ENCODE assay signal across 13 cellular contexts in genomic region chr11:12280199-12280837, GRCh38.
DNase-seq lines count a peak whose midpoint lies in the region; ATAC-seq and TF ChIP-seq lines count a peak whose summit lies in the region.
"Had no signal": no experiment of that assay in that cellular context is flagged by ENCODE, and none has a peak within 500 bp of the region (broad histone marks: within the 10 kb centered on the region; RNA-seq: fewer than 3 reads in every experiment).

No MANE protein-coding gene starts in this region.

- H3K27ac ChIP-seq in ascending aorta (peak overlapping the region; percentile 32 to 55), spleen (no peak overlapping the region)

- no peaks in the 10 kb centered on the region for H3K9me3 Mint-ChIP-seq in progenitor cell of endocrine pancreas (ENCODE audit: low read depth)

- H3K27me3 ChIP-seq in H7 (ENCODE audit: control insufficient read depth, insufficient read depth, low read length) (no peaks in the 10 kb centered on the region), ascending aorta (no peaks in the 10 kb centered on the region), spleen (replicated peaks in 1 of 7) (peaks cover 0 to 10% (median 0%) of the 10 kb centered on the region in 7 donors)

- peak; percentile 41 for DNase-seq in NCI-H510A treated with DMSO at 0.1 percent for 48 hours (lab: John Stamatoyannopoulos, UW)
- DNase-seq in NCI-H510A (lab: John Stamatoyannopoulos, UW), result no peak
- DNase-seq in H7, result peak; percentile 51
- peak in 1 of 2 donors; percentile 59 for DNase-seq in ascending aorta (ENCODE audit: low spot score in 2 of 2)
- no peak for DNase-seq in progenitor cell of endocrine pancreas (ENCODE audit: low spot score, unreplicated experiment)
- no peak for DNase-seq in spleen
- no peak for DNase-seq in NCI-H1048 (lab: John Stamatoyannopoulos, UW)
- DNase-seq: cortex of kidney, mammary epithelial cell, NCI-H1417 treated with DMSO at 0.1 percent for 48 hours, SHP77, T1000 had no signal

- no peaks in the 10 kb centered on the region for H3K36me3 Mint-ChIP-seq in progenitor cell of endocrine pancreas (ENCODE audit: insufficient read depth)

- intact Hi-C loops in ascending aorta (cut with DNase I), result loop anchor here (5.0 to 10.0 kb wide), 4 partner anchors 163 to 476 kb away; no protein-coding TSS in a partner anchor
- intact Hi-C loops in spleen (cut with DNase I; ENCODE audit: low total_unique reads), result loop anchor here (2.0 to 10.0 kb wide), 2 partner anchors 234 to 486 kb away; no protein-coding TSS in a partner anchor

- H3K27ac Mint-ChIP-seq in progenitor cell of endocrine pancreas, result peak overlapping the region; percentile 83

- H3K4me1 Mint-ChIP-seq in progenitor cell of endocrine pancreas (ENCODE audit: low read depth), result peaks cover 27% of the 10 kb centered on the region

- peaks cover 6% of the 10 kb centered on the region for H3K27me3 Mint-ChIP-seq in progenitor cell of endocrine pancreas

- TF ChIP-seq POLR2A in spleen (IDR thresholded peaks at IDR 0.05), result no peak

- H3K36me3 ChIP-seq in H7 (replicated peaks; ENCODE audit: control insufficient read depth, insufficient read depth, low read length) (no peaks in the 10 kb centered on the region), ascending aorta (peaks cover 0 to 5% of the 10 kb centered on the region in 2 donors), spleen (no peaks in the 10 kb centered on the region)

- no peak overlapping the region for H3K4me3 ChIP-seq in H7 (ENCODE audit: insufficient read depth, low read depth, low read length)
- no peak overlapping the region for H3K4me3 ChIP-seq in ascending aorta
- no peak overlapping the region for H3K4me3 ChIP-seq in spleen

- WGBS in spleen, 5 donors, result 77 to 95% (median 82%) methylated on average over 4 of the region's 4 CpGs

- H3K4me1 ChIP-seq in ascending aorta (peaks cover 0 to 19% of the 10 kb centered on the region in 2 donors), spleen (peaks cover 0 to 13% (median 2%) of the 10 kb centered on the region in 6 donors)

- TF ChIP-seq CTCF in ascending aorta (IDR thresholded peaks at IDR 0.05) (no peak), progenitor cell of endocrine pancreas (IDR thresholded peaks at IDR 0.05; ENCODE audit: unreplicated experiment) (no peak), spleen (IDR thresholded peaks at IDR 0.05 in 8 of 11, conservative IDR thresholded peaks at IDR 0.05 in 3 of 11) (no peak)

- H3K9me3 ChIP-seq in ascending aorta (no peaks in the 10 kb centered on the region), spleen (no peaks in the 10 kb centered on the region)

- no peak overlapping the region for H3K4me3 Mint-ChIP-seq in progenitor cell of endocrine pancreas (ENCODE audit: low read depth)

- ATAC-seq in GM18520 (IDR thresholded peaks at IDR 0.05; ENCODE audit: unreplicated experiment), result no peak

Comparison
In these comparisons a context has a peak if more than half of its experiments do, and no peak if none do; other contexts are left out.
1. DNase-seq: peak in NCI-H510A treated with DMSO at 0.1 percent for 48 hours (single experiment) and H7 (single experiment); none in NCI-H510A (single experiment), progenitor cell of endocrine pancreas (single experiment), spleen (single experiment) and NCI-H1048 (single experiment).
2. H3K27ac ChIP-seq: peak in ascending aorta (2 of 2); none in spleen (0 of 8).